ENCODE assay signal across 28 cellular contexts in the genomic region with DNA sequence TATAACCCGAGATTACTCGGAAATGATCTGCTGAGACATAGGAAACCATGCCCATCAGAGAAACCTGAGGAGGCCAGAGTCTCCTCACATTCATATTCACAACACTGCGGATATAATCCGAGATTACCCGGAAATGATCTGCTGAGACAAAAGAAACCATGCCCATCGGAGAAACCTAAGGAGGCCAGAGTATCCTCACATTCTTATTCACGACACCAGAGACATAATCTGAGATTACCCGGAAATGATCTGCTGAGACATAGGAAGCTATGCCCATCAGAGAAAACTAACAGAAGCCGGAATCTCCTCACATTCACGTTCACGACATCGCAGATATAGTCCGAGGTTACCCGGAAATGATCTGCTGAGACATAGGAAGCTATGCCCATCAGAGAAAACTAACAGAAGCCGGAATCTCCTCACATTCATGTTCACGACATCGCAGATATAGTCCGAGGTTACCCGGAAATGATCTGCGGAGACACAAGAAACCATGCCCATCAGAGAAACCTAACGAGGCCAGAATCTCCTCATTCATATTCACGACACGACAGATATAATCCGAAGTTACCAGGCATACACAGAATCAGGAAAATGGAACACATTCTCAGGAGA.
"Had no signal": no experiment of that assay in that cellular context is flagged by ENCODE, and none has a peak within 500 bp of the region (broad histone marks: within the 10 kb centered on the region; RNA-seq: fewer than 3 reads in every experiment).

No MANE protein-coding gene starts in this region.

- H3K27ac ChIP-seq: stomach, suprapubic skin, thoracic aorta, thyroid gland, tibial artery, tibial nerve, transverse colon, upper lobe of left lung, upper lobe of right lung, uterus, vagina had no signal

- FAIRE-seq: urothelium cell line had no signal

- H3K27ac Mint-ChIP-seq: stimulated activated effector memory CD8-positive, alpha-beta T cell treated with anti-CD3 and anti-CD28 coated beads, Interleukin-12 subunit alpha, Interleukin-12 subunit beta, amount 100 ng/mL, for 72 hours; stimulated activated memory B cell treated with anti-CD40 and anti-IgM and Interleukin-4, amounts not matched to agents 10 μg/mL and 1 μg/mL and 100 μg/mL, for 72 hours; stimulated activated naive B cell treated with anti-CD40 and anti-IgM and Interleukin-4, amounts not matched to agents 10 μg/mL and 1 μg/mL and 100 μg/mL, for 72 hours; stimulated activated naive CD8-positive, alpha-beta T cell treated with anti-CD3 and anti-CD28 coated beads, Interleukin-15, amount 100 ng/mL, for 72 hours; stimulated activated naive CD8-positive, alpha-beta T cell treated with anti-CD3 and anti-CD28 coated beads, Interleukin-15, Interleukin-2, amounts not matched to agents 100 ng/mL and 50 ng/mL, for 24 hours; type B pancreatic cell had no signal

- H3K4me1 ChIP-seq: stomach, suprapubic skin, thyroid gland, tibial nerve, transverse colon, upper lobe of left lung, upper lobe of right lung, uterus, vagina had no signal

- DNase-seq: stimulated activated CD4-positive, alpha-beta T cell treated with anti-CD3 and anti-CD28 coated beads, Interleukin-2, amount 100 ng/mL, for 48 hours; stimulated activated CD4-positive, alpha-beta T cell treated with anti-CD3 and anti-CD28 coated beads, Interleukin-4, amount 100 ng/mL, for 1 hour; stimulated activated CD4-positive, alpha-beta T cell treated with anti-CD3 and anti-CD28 coated beads, Interleukin-4, amount 100 ng/mL, for 24 hours; stimulated activated CD4-positive, alpha-beta T cell treated with anti-CD3 and anti-CD28 coated beads, Interleukin-4, amount 100 ng/mL, for 4 hours; stimulated activated CD8-positive, alpha-beta memory T cell treated with anti-CD3 and anti-CD28 coated beads, Interleukin-4, amount 100 ng/mL, for 48 hours; stimulated activated naive B cell treated with anti-CD40 and anti-IgM and Interleukin-4, amounts not matched to agents 10 μg/mL and 1 μg/mL and 100 μg/mL, for 72 hours; stimulated activated naive CD4-positive, alpha-beta T cell; stimulated activated naive CD4-positive, alpha-beta T cell treated with Interleukin-2 at 50 U/mL for 16 hours; stimulated activated naive CD8-positive, alpha-beta T cell treated with anti-CD3 and anti-CD28 coated beads, Interleukin-15, amount 100 ng/mL, for 72 hours; stimulated activated naive CD8-positive, alpha-beta T cell treated with anti-CD3 and anti-CD28 coated beads, Interleukin-15, Interleukin-2, amounts not matched to agents 100 U/mL and 50 U/mL, for 24 hours; stomach; substantia nigra; thyroid gland; tibial artery; transverse colon; trophoblast cell; upper lobe of left lung; upper lobe of right lung; uterus had no signal

- H3K4me3 Mint-ChIP-seq: stimulated activated effector memory CD8-positive, alpha-beta T cell treated with anti-CD3 and anti-CD28 coated beads, Interleukin-12 subunit alpha, Interleukin-12 subunit beta, amount 100 ng/mL, for 72 hours; stimulated activated memory B cell treated with anti-CD40 and anti-IgM and Interleukin-4, amounts not matched to agents 10 μg/mL and 1 μg/mL and 100 μg/mL, for 72 hours; stimulated activated naive B cell treated with anti-CD40 and anti-IgM and Interleukin-4, amounts not matched to agents 10 μg/mL and 1 μg/mL and 100 μg/mL, for 72 hours; stimulated activated naive CD8-positive, alpha-beta T cell treated with anti-CD3 and anti-CD28 coated beads, Interleukin-15, amount 100 ng/mL, for 72 hours; stimulated activated naive CD8-positive, alpha-beta T cell treated with anti-CD3 and anti-CD28 coated beads, Interleukin-15, Interleukin-2, amounts not matched to agents 100 ng/mL and 50 ng/mL, for 24 hours; type B pancreatic cell had no signal

- ATAC-seq: stimulated activated effector memory CD8-positive, alpha-beta T cell treated with anti-CD3 and anti-CD28 coated beads, Interleukin-12 subunit alpha, Interleukin-12 subunit beta, amount 100 ng/mL, for 72 hours; stimulated activated memory B cell treated with anti-CD40 and anti-IgM and Interleukin-4, amounts not matched to agents 10 μg/mL and 1 μg/mL and 100 μg/mL, for 72 hours; stimulated activated naive B cell treated with anti-CD40 and anti-IgM and Interleukin-4, amounts not matched to agents 10 μg/mL and 1 μg/mL and 100 μg/mL, for 72 hours; stimulated activated naive CD8-positive, alpha-beta T cell treated with anti-CD3 and anti-CD28 coated beads, Interleukin-15, amount 100 ng/mL, for 72 hours; stimulated activated naive CD8-positive, alpha-beta T cell treated with anti-CD3 and anti-CD28 coated beads, Interleukin-15, Interleukin-2, amounts not matched to agents 100 U/mL and 50 U/mL, for 24 hours; upper lobe of right lung had no signal

- H3K36me3 Mint-ChIP-seq: stimulated activated effector memory CD8-positive, alpha-beta T cell treated with anti-CD3 and anti-CD28 coated beads, Interleukin-12 subunit alpha, Interleukin-12 subunit beta, amount 100 ng/mL, for 72 hours; stimulated activated memory B cell treated with anti-CD40 and anti-IgM and Interleukin-4, amounts not matched to agents 10 μg/mL and 1 μg/mL and 100 μg/mL, for 72 hours; stimulated activated naive B cell treated with anti-CD40 and anti-IgM and Interleukin-4, amounts not matched to agents 10 μg/mL and 1 μg/mL and 100 μg/mL, for 72 hours; type B pancreatic cell had no signal

- H3K36me3 ChIP-seq: stomach, suprapubic skin, thoracic aorta, thyroid gland, tibial artery, tibial nerve, transverse colon, upper lobe of left lung, upper lobe of right lung, uterus, vagina had no signal

- H3K27me3 ChIP-seq: stomach, suprapubic skin, thyroid gland, tibial artery, tibial nerve, transverse colon, upper lobe of left lung, upper lobe of right lung, uterus, vagina had no signal

- H3K4me1 Mint-ChIP-seq: stimulated activated naive CD8-positive, alpha-beta T cell treated with anti-CD3 and anti-CD28 coated beads, Interleukin-15, amount 100 ng/mL, for 72 hours had no signal

- H3K27me3 Mint-ChIP-seq: stimulated activated naive B cell treated with anti-CD40 and anti-IgM and Interleukin-4, amounts not matched to agents 10 μg/mL and 1 μg/mL and 100 μg/mL, for 72 hours; type B pancreatic cell had no signal

- H3K9me3 ChIP-seq: stomach, suprapubic skin, thoracic aorta, thyroid gland, tibial artery, tibial nerve, transverse colon, upper lobe of left lung, upper lobe of right lung, uterus, vagina had no signal

- H3K4me3 ChIP-seq: stomach, suprapubic skin, thoracic aorta, thyroid gland, tibial artery, tibial nerve, transverse colon, upper lobe of left lung, upper lobe of right lung, uterus, vagina had no signal

- H3K9me3 Mint-ChIP-seq: stimulated activated effector memory CD8-positive, alpha-beta T cell treated with anti-CD3 and anti-CD28 coated beads, Interleukin-12 subunit alpha, Interleukin-12 subunit beta, amount 100 ng/mL, for 72 hours; stimulated activated memory B cell treated with anti-CD40 and anti-IgM and Interleukin-4, amounts not matched to agents 10 μg/mL and 1 μg/mL and 100 μg/mL, for 72 hours; stimulated activated naive CD8-positive, alpha-beta T cell treated with anti-CD3 and anti-CD28 coated beads, Interleukin-15, amount 100 ng/mL, for 72 hours; stimulated activated naive CD8-positive, alpha-beta T cell treated with anti-CD3 and anti-CD28 coated beads, Interleukin-15, Interleukin-2, amounts not matched to agents 100 ng/mL and 50 ng/mL, for 24 hours had no signal
